10 cellular contexts compared by ENCODE assay signal in the genomic region with DNA sequence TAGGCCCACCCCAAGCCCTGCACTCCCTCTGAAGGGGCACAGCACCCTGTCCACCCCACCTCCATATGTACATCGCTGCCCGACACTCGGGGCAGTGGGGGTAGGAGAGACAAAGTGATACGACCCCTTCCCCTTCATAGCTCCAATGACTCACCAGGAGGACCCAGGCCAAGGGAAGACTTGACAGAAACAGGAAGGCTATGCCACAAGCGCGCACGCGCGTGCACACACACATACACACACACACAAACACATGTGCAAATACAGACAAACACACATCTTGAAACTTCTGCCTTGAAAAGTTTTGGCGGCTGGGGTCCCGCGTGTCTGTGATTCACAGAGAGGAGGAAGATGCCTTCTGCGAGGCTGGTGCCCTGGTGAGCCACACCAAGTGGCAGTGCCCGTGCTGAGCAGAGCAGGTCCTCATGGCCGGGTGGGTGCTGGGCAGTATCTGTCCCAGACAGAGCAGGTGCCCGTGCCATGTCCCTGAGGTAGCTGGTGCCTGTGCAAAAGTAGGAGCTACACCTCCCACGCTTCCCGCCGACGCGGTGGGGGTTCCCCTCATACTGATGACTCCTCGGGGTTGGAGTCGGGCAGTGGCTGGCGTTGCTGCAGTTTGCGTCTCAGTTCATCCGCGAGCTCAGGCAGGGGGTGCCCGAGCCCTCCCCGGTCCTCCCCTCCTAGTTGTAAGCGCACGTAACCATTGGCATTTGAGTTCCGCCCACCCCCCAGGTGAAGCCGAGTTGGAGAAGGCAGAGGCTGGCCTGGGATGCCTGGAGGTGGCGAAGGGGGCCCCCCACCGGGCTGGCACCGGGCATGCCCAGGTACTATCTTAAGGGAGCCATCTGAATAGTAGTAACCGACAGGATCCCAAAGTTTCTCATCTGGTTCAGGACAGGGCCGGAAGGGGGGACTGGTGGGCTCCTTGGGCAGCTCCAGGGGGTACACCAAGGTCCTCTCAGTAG. TPM values are rescaled to one million over a fixed set of nuclear protein-coding genes. Genes with fewer than 3 reads are reported as not detected.
DNase-seq lines count a peak whose midpoint lies in the region; ATAC-seq and TF ChIP-seq lines count a peak whose summit lies in the region.
"Had no signal": no experiment of that assay in that cellular context is flagged by ENCODE, and none has a peak within 500 bp of the region (broad histone marks: within the 10 kb centered on the region; RNA-seq: fewer than 3 reads in every experiment).

No MANE protein-coding gene starts in this region.

- peaks cover 41 to 54% (median 46%) of the 10 kb centered on the region in 3 donors for H3K36me3 ChIP-seq in esophagus squamous epithelium

- POLR2A ChIA-PET in activated CD4-positive, alpha-beta T cell treated with anti-CD3 and anti-CD28 coated beads, Interleukin-2, amount 10 ng/mL, durations not matched to agents 7 days and 5 days (lab: Charles Lee): no interaction called here
- POLR2A ChIA-PET in HEK293T (lab: Yijun Ruan, JAX): interaction anchor here (5.4 kb wide), 1 partner anchor 8 kb away, joined by 58 read pairs; a partner anchor contains a TSS

- TF ChIP-seq POLR2A in GM18951 (IDR thresholded peaks at IDR 0.05; ENCODE audit: extremely low read depth, insufficient read depth, insufficient read length): peak; percentile 13
- no peak for TF ChIP-seq POLR2A in esophagus squamous epithelium (IDR thresholded peaks at IDR 0.05)

- no peak for ATAC-seq in GM21447 (IDR thresholded peaks at IDR 0.05; ENCODE audit: unreplicated experiment)

- WGBS in esophagus squamous epithelium, 2 donors: 10 to 64% methylated on average over 2 to 5 of the region's 38 CpGs

- no peaks in the 10 kb centered on the region for H3K9me3 Mint-ChIP-seq in activated CD4-positive, alpha-beta T cell treated with anti-CD3 and anti-CD28 coated beads, Interleukin-2, amount 10 ng/mL, durations not matched to agents 7 days and 5 days

- CTCF ChIA-PET in activated CD4-positive, alpha-beta T cell treated with anti-CD3 and anti-CD28 coated beads, Interleukin-2, amount 10 ng/mL, durations not matched to agents 7 days and 5 days (lab: Charles Lee): interaction anchor here (0.5 to 1.9 kb wide), 4 partner anchors 8 to 252 kb away, joined by 3 to 7 read pairs (median 4); a partner anchor contains a TSS
- CTCF ChIA-PET in HEK293T (lab: Yijun Ruan, JAX): no interaction called here

- intact Hi-C loops in esophagus squamous epithelium (cut with DNase I): no loop called here

- H3K4me3 Mint-ChIP-seq in activated CD4-positive, alpha-beta T cell treated with anti-CD3 and anti-CD28 coated beads, Interleukin-2, amount 10 ng/mL, durations not matched to agents 7 days and 5 days: no peak overlapping the region

- no peak for DNase-seq in activated CD4-positive, alpha-beta T cell treated with anti-CD3 and anti-CD28 coated beads, Interleukin-2, amount 10 ng/mL, durations not matched to agents 7 days and 5 days
- DNase-seq in esophagus squamous epithelium (lab: John Stamatoyannopoulos, UW): no peak
- peak; percentile 65 for DNase-seq in stimulated activated CD4-positive, alpha-beta T cell treated with anti-CD3 and anti-CD28 coated beads, Interleukin-15, amount 100 ng/mL, for 24 hours
- no peak for DNase-seq in NCI-H510A treated with DMSO at 0.1 percent for 48 hours (lab: John Stamatoyannopoulos, UW)
- DNase-seq in HEK293T (ENCODE audit: extremely low spot score): no peak
- DNase-seq in NCI-H1092 (lab: John Stamatoyannopoulos, UW): no peak
- DNase-seq: DMS79, Karpas-422 had no signal

- peaks cover 16 to 91% (median 42%) of the 10 kb centered on the region in 3 donors for H3K4me1 ChIP-seq in esophagus squamous epithelium

- peaks cover 25% of the 10 kb centered on the region for H3K36me3 Mint-ChIP-seq in activated CD4-positive, alpha-beta T cell treated with anti-CD3 and anti-CD28 coated beads, Interleukin-2, amount 10 ng/mL, durations not matched to agents 7 days and 5 days (ENCODE audit: low read depth)

- no peaks in the 10 kb centered on the region for H3K27me3 ChIP-seq in esophagus squamous epithelium

- no peak for TF ChIP-seq CTCF in esophagus squamous epithelium (IDR thresholded peaks at IDR 0.05)

- peak overlapping the region; percentile 85 to 90 (median 86) for H3K27ac ChIP-seq in esophagus squamous epithelium

- H3K4me1 Mint-ChIP-seq in activated CD4-positive, alpha-beta T cell treated with anti-CD3 and anti-CD28 coated beads, Interleukin-2, amount 10 ng/mL, durations not matched to agents 7 days and 5 days: peaks cover 45% of the 10 kb centered on the region

- no peak overlapping the region for H3K4me3 ChIP-seq in esophagus squamous epithelium

- in situ Hi-C loops in GM18951 (cut with MboI; ENCODE audit: low sequenced_read_pairs, unreplicated experiment): no loop called here

- no peaks in the 10 kb centered on the region for H3K9me3 ChIP-seq in esophagus squamous epithelium

- H3K27ac Mint-ChIP-seq in activated CD4-positive, alpha-beta T cell treated with anti-CD3 and anti-CD28 coated beads, Interleukin-2, amount 10 ng/mL, durations not matched to agents 7 days and 5 days: peak overlapping the region; percentile 25

- no peaks in the 10 kb centered on the region for H3K27me3 Mint-ChIP-seq in activated CD4-positive, alpha-beta T cell treated with anti-CD3 and anti-CD28 coated beads, Interleukin-2, amount 10 ng/mL, durations not matched to agents 7 days and 5 days

TF ChIP-seq in HEK293T, 16 proteins besides CTCF, POLR2A, EP300 and RAD21:
- TF ChIP-seq BHLHE40 (IDR thresholded peaks at IDR 0.05; ENCODE audit: borderline replicate concordance) (no peak), L3MBTL2 (conservative IDR thresholded peaks at IDR 0.05) (no peak)

RNA-seq across cellular contexts. Expression of a gene that starts 2.5 kb away (rescaled TPM):
- total RNA-seq in activated CD4-positive, alpha-beta T cell treated with anti-CD3 and anti-CD28 coated beads, Interleukin-2, amount 10 ng/mL, durations not matched to agents 7 days and 5 days: 10 to 100 TPM; 32.8 to 35.8 TPM
- 10 to 100 TPM in 3 of 4 donors, 1 to 10 TPM in 1; 7.1 to 17.2 (median 14.0) TPM for total RNA-seq in esophagus squamous epithelium

RNA-seq across cellular contexts. Expression of a gene that starts 9.5 kb away (rescaled TPM):
- 10 to 100 TPM; 25.5 to 35.4 TPM for total RNA-seq in activated CD4-positive, alpha-beta T cell treated with anti-CD3 and anti-CD28 coated beads, Interleukin-2, amount 10 ng/mL, durations not matched to agents 7 days and 5 days
- total RNA-seq in esophagus squamous epithelium: 10 to 100 TPM in 2 of 4 donors, 1 to 10 TPM in 2; 7.4 to 23.8 (median 12.8) TPM

RNA-seq across cellular contexts. Expression of a gene that starts 16.5 kb away (rescaled TPM):
- 10 to 100 TPM; 17.0 to 17.3 TPM for total RNA-seq in activated CD4-positive, alpha-beta T cell treated with anti-CD3 and anti-CD28 coated beads, Interleukin-2, amount 10 ng/mL, durations not matched to agents 7 days and 5 days
- 1 to 10 TPM in 3 of 4 donors, under 1 TPM in 1; 1.00 to 3.4 (median 2.1) TPM for total RNA-seq in esophagus squamous epithelium

RNA-seq across cellular contexts. Expression of a gene that starts 44.3 kb away (rescaled TPM):
- total RNA-seq in activated CD4-positive, alpha-beta T cell treated with anti-CD3 and anti-CD28 coated beads, Interleukin-2, amount 10 ng/mL, durations not matched to agents 7 days and 5 days: 10 to 100 TPM; 31.4 to 41.5 TPM
- total RNA-seq in esophagus squamous epithelium: 10 to 100 TPM in 1 of 4 donors, 1 to 10 TPM in 3; 3.7 to 10.2 (median 5.5) TPM

Comparison
In these comparisons a context has a peak if more than half of its experiments do, and no peak if none do; other contexts are left out.
1. RNA of a gene that starts 16.5 kb away (total RNA-seq): 17.0 to 17.3 TPM in activated CD4-positive, alpha-beta T cell treated with anti-CD3 and anti-CD28 coated beads, Interleukin-2, amount 10 ng/mL, durations not matched to agents 7 days and 5 days; 1.00 to 3.4 TPM in esophagus squamous epithelium; every median in the first group is over 4 times any median in the second.